ENCODE assay signal across 24 cellular contexts in genomic region chr11:23954317-23954716, GRCh38.
"Had no signal": no experiment of that assay in that cellular context is flagged by ENCODE, and none has a peak within 500 bp of the region (broad histone marks: within the 10 kb centered on the region; RNA-seq: fewer than 3 reads in every experiment).

No MANE protein-coding gene starts in this region.

- DNase-seq: colonic mucosa; cortex of kidney; dermis blood vessel endothelial cell; dorsolateral prefrontal cortex; effector CD4-positive, alpha-beta T cell; effector CD8-positive, alpha-beta T cell; effector memory CD4-positive, alpha-beta T cell; effector memory CD8-positive, alpha-beta T cell; endodermal cell; erythroblast; esophagus squamous epithelium; foreskin fibroblast; foreskin keratinocyte; foreskin melanocyte; gastrocnemius medialis; glutamatergic neuron; head of caudate nucleus; heart left ventricle; heart right ventricle had no signal

- H3K27me3 ChIP-seq: colonic mucosa, dorsolateral prefrontal cortex, esophagus muscularis mucosa, esophagus squamous epithelium, foreskin keratinocyte, gastrocnemius medialis, gastroesophageal sphincter, heart left ventricle, heart right ventricle had no signal

- H3K4me1 ChIP-seq: colonic mucosa, esophagus muscularis mucosa, esophagus squamous epithelium, foreskin keratinocyte, gastrocnemius medialis, gastroesophageal sphincter, heart left ventricle, heart right ventricle had no signal

- H3K36me3 ChIP-seq: esophagus muscularis mucosa, esophagus squamous epithelium, gastrocnemius medialis, gastroesophageal sphincter, heart left ventricle, heart right ventricle had no signal

- H3K27ac ChIP-seq: colonic mucosa, coronary artery, dorsolateral prefrontal cortex, epithelial cell of prostate, esophagus muscularis mucosa, esophagus squamous epithelium, foreskin keratinocyte, gastrocnemius medialis, gastroesophageal sphincter, heart left ventricle, heart right ventricle had no signal

- ATAC-seq: effector memory CD8-positive, alpha-beta T cell; esophagus mucosa; foreskin keratinocyte; gastrocnemius medialis; gastroesophageal sphincter; heart left ventricle; heart right ventricle had no signal

- H3K4me3 ChIP-seq: colonic mucosa, coronary artery, dorsolateral prefrontal cortex, esophagus muscularis mucosa, esophagus squamous epithelium, gastrocnemius medialis, gastroesophageal sphincter, heart left ventricle, heart right ventricle had no signal

- H3K9me3 ChIP-seq: colonic mucosa, esophagus muscularis mucosa, esophagus squamous epithelium, gastrocnemius medialis, gastroesophageal sphincter, heart left ventricle, heart right ventricle had no signal
